ENCODE assay signal across 13 cellular contexts in the genomic region with DNA sequence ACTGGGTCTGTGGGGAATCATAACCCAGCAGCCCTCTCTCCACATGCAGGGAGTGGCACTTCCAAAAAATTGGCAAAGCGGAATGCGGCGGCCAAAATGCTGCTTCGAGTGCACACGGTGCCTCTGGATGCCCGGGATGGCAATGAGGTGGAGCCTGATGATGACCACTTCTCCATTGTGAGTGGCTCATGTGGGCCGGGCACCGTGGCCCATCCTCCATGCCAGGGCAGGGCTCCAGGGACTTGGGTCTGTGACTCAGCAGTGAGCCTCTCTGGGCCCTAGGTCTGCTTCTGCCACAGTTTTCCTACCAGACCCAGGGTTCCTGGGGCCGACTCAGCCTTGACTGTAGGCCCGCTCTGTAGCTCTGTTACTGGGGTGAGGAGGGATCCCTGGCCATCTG. TPM values are rescaled to one million over a fixed set of nuclear protein-coding genes. Genes with fewer than 3 reads are reported as not detected.
DNase-seq lines count a peak whose midpoint lies in the region; ATAC-seq and TF ChIP-seq lines count a peak whose summit lies in the region.
"Had no signal": no experiment of that assay in that cellular context is flagged by ENCODE, and none has a peak within 500 bp of the region (broad histone marks: within the 10 kb centered on the region; RNA-seq: fewer than 3 reads in every experiment).

No MANE protein-coding gene starts in this region.

- peaks cover 28% of the 10 kb centered on the region for H3K4me1 Mint-ChIP-seq in activated CD8-positive, alpha-beta T cell treated with anti-CD3 and anti-CD28 coated beads, Interleukin-2, amount 10 ng/mL, durations not matched to agents 7 days and 5 days (ENCODE audit: low read depth)
- H3K4me1 Mint-ChIP-seq in activated CD8-positive, alpha-beta T cell treated with anti-CD3 and anti-CD28 coated beads for 36 hours (ENCODE audit: low read depth), result peaks cover 27% of the 10 kb centered on the region

- intact Hi-C loops in activated CD8-positive, alpha-beta T cell treated with anti-CD3 and anti-CD28 coated beads for 36 hours (cut with micrococcal nuclease), result loop anchor here (5.0 to 10.0 kb wide), 2 partner anchors 33 to 150 kb away; no protein-coding TSS in a partner anchor

- no peak overlapping the region for H3K4me3 ChIP-seq in fibroblast of pulmonary artery (replicated peaks; ENCODE audit: low read depth, low read length)
- H3K4me3 ChIP-seq in subcutaneous abdominal adipose tissue (ENCODE audit: low read depth in 1 of 5, low read length in 5 of 5), result no peak overlapping the region
- H3K4me3 ChIP-seq: suprapubic skin had no signal

- no peaks in the 10 kb centered on the region for H3K9me3 ChIP-seq in subcutaneous abdominal adipose tissue (ENCODE audit: control insufficient read depth in 5 of 5, low read length in 5 of 5)
- H3K9me3 ChIP-seq: suprapubic skin had no signal

- peaks cover 9 to 47% (median 44%) of the 10 kb centered on the region in 5 donors for H3K4me1 ChIP-seq in subcutaneous abdominal adipose tissue (ENCODE audit: control insufficient read depth in 5 of 5, insufficient read depth in 5 of 5, low read length in 5 of 5)

- no peak for ATAC-seq in activated CD8-positive, alpha-beta T cell treated with anti-CD3 and anti-CD28 coated beads, Interleukin-2, amount 10 ng/mL, durations not matched to agents 7 days and 5 days
- no peak for ATAC-seq in activated CD8-positive, alpha-beta T cell treated with anti-CD3 and anti-CD28 coated beads for 36 hours
- ATAC-seq: activated T-helper 17 cell treated with anti-CD3 and anti-CD28 coated beads, Interleukin-2, amount 50 U/mL, for 72 hours had no signal

- peak overlapping the region in 2 of 5 donors; percentile 56 to 71 for H3K9ac ChIP-seq in subcutaneous abdominal adipose tissue (ENCODE audit: low read length in 5 of 5)

- no peaks in the 10 kb centered on the region for H3K27me3 ChIP-seq in subcutaneous abdominal adipose tissue (ENCODE audit: control insufficient read depth in 5 of 5, insufficient read depth in 4 of 5, low read length in 5 of 5)
- H3K27me3 ChIP-seq: suprapubic skin had no signal

- TF ChIP-seq CTCF in activated CD8-positive, alpha-beta T cell treated with anti-CD3 and anti-CD28 coated beads for 36 hours (IDR thresholded peaks at IDR 0.05), result no peak
- TF ChIP-seq CTCF in RWPE1 (conservative IDR thresholded peaks at IDR 0.05; ENCODE audit: low read depth) (no peak), fibroblast of pulmonary artery (IDR thresholded peaks at IDR 0.05; ENCODE audit: low read length, missing control alignments) (no peak)

- no peak for DNase-seq in activated CD8-positive, alpha-beta T cell treated with anti-CD3 and anti-CD28 coated beads, Interleukin-2, amount 10 ng/mL, durations not matched to agents 7 days and 5 days
- DNase-seq in activated CD8-positive, alpha-beta T cell treated with anti-CD3 and anti-CD28 coated beads for 36 hours, result no peak
- no peak for DNase-seq in RWPE1 (ENCODE audit: low spot score)
- DNase-seq in fibroblast of pulmonary artery (ENCODE audit: low read depth), result peak; percentile 45
- DNase-seq in NCI-H187 treated with DMSO at 0.1 percent for 48 hours (lab: John Stamatoyannopoulos, UW), result no peak
- DNase-seq in NCI-H524 (lab: John Stamatoyannopoulos, UW), result no peak
- DNase-seq in GM19240 (ENCODE audit: insufficient read length, low spot score), result no peak
- DNase-seq: effector CD8-positive, alpha-beta T cell; GF-D8; stimulated activated CD4-positive, alpha-beta T cell treated with anti-CD3 and anti-CD28 coated beads, Interleukin-2, amount 100 ng/mL, for 24 hours had no signal

- CTCF ChIA-PET in activated CD8-positive, alpha-beta T cell treated with anti-CD3 and anti-CD28 coated beads, Interleukin-2, amount 10 ng/mL, durations not matched to agents 7 days and 5 days (lab: Charles Lee), result interaction anchor here (1.7 kb wide), 1 partner anchor 153 kb away, joined by 6 read pairs; no protein-coding TSS in a partner anchor
- CTCF ChIA-PET in activated CD8-positive, alpha-beta T cell treated with anti-CD3 and anti-CD28 coated beads for 36 hours (lab: Charles Lee), result interaction anchor here (1.0 to 1.9 kb wide), 3 partner anchors 28 to 177 kb away, joined by 3 to 5 read pairs (median 4); no protein-coding TSS in a partner anchor
- CTCF ChIA-PET in RWPE1 (lab: Yijun Ruan, JAX), result interaction anchor here (0.9 kb wide), 1 partner anchor 153 kb away, joined by 3 read pairs; no protein-coding TSS in a partner anchor

- H3K4me3 Mint-ChIP-seq in activated CD8-positive, alpha-beta T cell treated with anti-CD3 and anti-CD28 coated beads, Interleukin-2, amount 10 ng/mL, durations not matched to agents 7 days and 5 days, result no peak overlapping the region
- no peak overlapping the region for H3K4me3 Mint-ChIP-seq in activated CD8-positive, alpha-beta T cell treated with anti-CD3 and anti-CD28 coated beads for 36 hours
- H3K4me3 Mint-ChIP-seq: activated T-helper 17 cell treated with anti-CD3 and anti-CD28 coated beads, Interleukin-2, amount 50 U/mL, for 72 hours had no signal

- H3K36me3 ChIP-seq in subcutaneous abdominal adipose tissue (ENCODE audit: control insufficient read depth in 5 of 5, insufficient read depth in 5 of 5, low read length in 5 of 5), result peaks cover 0 to 46% (median 38%) of the 10 kb centered on the region in 5 donors

- no peaks in the 10 kb centered on the region for H3K9me3 Mint-ChIP-seq in activated CD8-positive, alpha-beta T cell treated with anti-CD3 and anti-CD28 coated beads, Interleukin-2, amount 10 ng/mL, durations not matched to agents 7 days and 5 days (ENCODE audit: insufficient read depth)
- no peaks in the 10 kb centered on the region for H3K9me3 Mint-ChIP-seq in activated CD8-positive, alpha-beta T cell treated with anti-CD3 and anti-CD28 coated beads for 36 hours
- H3K9me3 Mint-ChIP-seq: activated T-helper 17 cell treated with anti-CD3 and anti-CD28 coated beads, Interleukin-2, amount 50 U/mL, for 72 hours had no signal

- peaks cover 18% of the 10 kb centered on the region for H3K36me3 Mint-ChIP-seq in activated CD8-positive, alpha-beta T cell treated with anti-CD3 and anti-CD28 coated beads, Interleukin-2, amount 10 ng/mL, durations not matched to agents 7 days and 5 days (ENCODE audit: low read depth)
- H3K36me3 Mint-ChIP-seq in activated CD8-positive, alpha-beta T cell treated with anti-CD3 and anti-CD28 coated beads for 36 hours (ENCODE audit: low read depth), result peaks cover 3% of the 10 kb centered on the region

- H3K27me3 Mint-ChIP-seq in activated CD8-positive, alpha-beta T cell treated with anti-CD3 and anti-CD28 coated beads, Interleukin-2, amount 10 ng/mL, durations not matched to agents 7 days and 5 days (ENCODE audit: low read depth), result no peaks in the 10 kb centered on the region
- no peaks in the 10 kb centered on the region for H3K27me3 Mint-ChIP-seq in activated CD8-positive, alpha-beta T cell treated with anti-CD3 and anti-CD28 coated beads for 36 hours
- H3K27me3 Mint-ChIP-seq: activated T-helper 17 cell treated with anti-CD3 and anti-CD28 coated beads, Interleukin-2, amount 50 U/mL, for 72 hours had no signal

- POLR2A ChIA-PET in activated CD8-positive, alpha-beta T cell treated with anti-CD3 and anti-CD28 coated beads, Interleukin-2, amount 10 ng/mL, durations not matched to agents 7 days and 5 days (lab: Charles Lee), result no interaction called here
- POLR2A ChIA-PET in activated CD8-positive, alpha-beta T cell treated with anti-CD3 and anti-CD28 coated beads for 36 hours (lab: Charles Lee), result interaction anchor here (0.6 to 54.1 kb wide), 3 partner anchors 37 to 153 kb away, joined by 3 to 1494 read pairs (median 3); a partner anchor contains a TSS
- POLR2A ChIA-PET in RWPE1 (lab: Yijun Ruan, JAX; ENCODE audit: low non-redundant PET), result no interaction called here

- H3K27ac ChIP-seq in RWPE1 (peak overlapping the region; percentile 58), subcutaneous abdominal adipose tissue (ENCODE audit: low read depth, low read length) (peak overlapping the region; percentile 29)
- H3K27ac ChIP-seq: suprapubic skin had no signal

- peak overlapping the region; percentile 33 for H3K27ac Mint-ChIP-seq in activated CD8-positive, alpha-beta T cell treated with anti-CD3 and anti-CD28 coated beads, Interleukin-2, amount 10 ng/mL, durations not matched to agents 7 days and 5 days
- H3K27ac Mint-ChIP-seq in activated CD8-positive, alpha-beta T cell treated with anti-CD3 and anti-CD28 coated beads for 36 hours, result no peak overlapping the region

RNA-seq across cellular contexts. Expression of a gene that starts 2.2 kb away (rescaled TPM):
- total RNA-seq in activated CD8-positive, alpha-beta T cell treated with anti-CD3 and anti-CD28 coated beads, Interleukin-2, amount 10 ng/mL, durations not matched to agents 7 days and 5 days, result not detected
- not detected for total RNA-seq in activated CD8-positive, alpha-beta T cell treated with anti-CD3 and anti-CD28 coated beads for 36 hours
- total RNA-seq: activated T-helper 17 cell treated with anti-CD3 and anti-CD28 coated beads, Interleukin-2, amount 50 U/mL, for 72 hours; suprapubic skin had no signal

RNA-seq across cellular contexts. Expression of a gene that starts 4.0 kb away (rescaled TPM):
- total RNA-seq in activated CD8-positive, alpha-beta T cell treated with anti-CD3 and anti-CD28 coated beads, Interleukin-2, amount 10 ng/mL, durations not matched to agents 7 days and 5 days, result 10 to 100 TPM; 30.3 to 36.9 TPM
- total RNA-seq in activated CD8-positive, alpha-beta T cell treated with anti-CD3 and anti-CD28 coated beads for 36 hours, result 10 to 100 TPM; 32.0 to 33.3 TPM

RNA-seq across cellular contexts. Expression of a gene that starts 5.8 kb away (rescaled TPM):
- 10 to 100 TPM; 22.7 to 22.9 TPM for total RNA-seq in activated CD8-positive, alpha-beta T cell treated with anti-CD3 and anti-CD28 coated beads, Interleukin-2, amount 10 ng/mL, durations not matched to agents 7 days and 5 days
- total RNA-seq in activated CD8-positive, alpha-beta T cell treated with anti-CD3 and anti-CD28 coated beads for 36 hours, result 10 to 100 TPM in 1 of 2 experiments, 1 to 10 TPM in 1; 8.2 to 10.0 TPM

RNA-seq across cellular contexts. Expression of a gene that starts 53.2 kb away (rescaled TPM):
- 100 to 1,000 TPM; 813 to 836 TPM for total RNA-seq in activated CD8-positive, alpha-beta T cell treated with anti-CD3 and anti-CD28 coated beads, Interleukin-2, amount 10 ng/mL, durations not matched to agents 7 days and 5 days
- total RNA-seq in activated CD8-positive, alpha-beta T cell treated with anti-CD3 and anti-CD28 coated beads for 36 hours, result 100 to 1,000 TPM; 958 to 973 TPM
